Comparison of ENCODE assay signal across 8 cellular contexts in genomic region chr2:223837290-223838061, GRCh38. TPM values are rescaled to one million over a fixed set of nuclear protein-coding genes. Genes with fewer than 3 reads are reported as not detected.
DNase-seq lines count a peak whose midpoint lies in the region; ATAC-seq and TF ChIP-seq lines count a peak whose summit lies in the region.

Gene AP1S3, minus strand, starts transcription at chr2:223837582. Its CDS starts 132 bp downstream, at chr2:223837450.

- H3K4me3 ChIP-seq in astrocyte of the cerebellum (ENCODE audit: low read depth, low read length) = peak within 1 kb of the TSS; percentile 61
- peak within 1 kb of the TSS; percentile 66 for H3K4me3 ChIP-seq in iPS DF 6.9 (ENCODE audit: low read length)
- H3K4me3 ChIP-seq in skeletal muscle satellite cell (ENCODE audit: low read length) = peak within 1 kb of the TSS; percentile 85

- no CpG with 5 or more reads among the region's 82 CpGs for WGBS in iPS DF 6.9 (ENCODE audit: insufficient coverage, insufficient read length)

- H3K4me1 ChIP-seq in iPS DF 6.9 (ENCODE audit: control insufficient read depth, insufficient read depth, low read length) = peaks cover 3% of the 10 kb centered on the region; the same call in 1 of the 2 replicates
- H3K4me1 ChIP-seq in skeletal muscle satellite cell (ENCODE audit: control insufficient read depth, insufficient read depth, low read length) = peaks cover 11% of the 10 kb centered on the region

- TF ChIP-seq CTCF in astrocyte of the cerebellum (IDR thresholded peaks at IDR 0.05; ENCODE audit: low read depth, low read length, missing control alignments) = no peak

- peak within 1 kb of the TSS; percentile 95 for H3K4me2 ChIP-seq in skeletal muscle satellite cell (ENCODE audit: low read length)

- ATAC-seq in GM18499 (IDR thresholded peaks at IDR 0.05; ENCODE audit: insufficient read depth, unreplicated experiment) (peak; percentile 32), HG02763 (IDR thresholded peaks at IDR 0.05; ENCODE audit: unreplicated experiment) (peak; percentile 71)

- H3K36me3 ChIP-seq in iPS DF 6.9 (ENCODE audit: control insufficient read depth, insufficient read depth, low read length) = no peaks in the 10 kb centered on the region
- H3K36me3 ChIP-seq in skeletal muscle satellite cell (ENCODE audit: insufficient read depth, low read length) = no peaks in the 10 kb centered on the region

- H3K27ac ChIP-seq in iPS DF 6.9 (ENCODE audit: low read length) = no peak within 1 kb of the TSS

- in situ Hi-C loops in astrocyte of the cerebellum (cut with HindIII; ENCODE audit: low sequenced_read_pairs) = no loop called here

- H3K9ac ChIP-seq in skeletal muscle satellite cell (ENCODE audit: low read depth, low read length) = peak within 1 kb of the TSS; percentile 67

- H3K9me3 ChIP-seq in iPS DF 6.9 (ENCODE audit: control insufficient read depth, insufficient read depth, low read length) (no peaks in the 10 kb centered on the region), skeletal muscle satellite cell (replicated peaks; ENCODE audit: low read length) (no peaks in the 10 kb centered on the region)

- DNase-seq in NCI-H1417 (lab: John Stamatoyannopoulos, UW) = peak; percentile 59 to 89 (median 88)
- DNase-seq in T-helper 9 cell = peak; percentile 62
- DNase-seq in astrocyte of the cerebellum (ENCODE audit: low read depth) = no peak
- peak; percentile 57 for DNase-seq in iPS DF 6.9 (ENCODE audit: low read depth, low spot score)
- DNase-seq in cerebellar nuclear complex (lab: John Stamatoyannopoulos, UW) = no peak

- H3K27me3 ChIP-seq in iPS DF 6.9 (ENCODE audit: control insufficient read depth, insufficient read depth, low read length) (no peaks in the 10 kb centered on the region), skeletal muscle satellite cell (ENCODE audit: control insufficient read depth, insufficient read depth, low read length) (no peaks in the 10 kb centered on the region)

RNA-seq across cellular contexts. Expression of gene AP1S3, which starts in this region (rescaled TPM):
- total RNA-seq in skeletal muscle satellite cell (2012; rRNA removed) = 5.2 and 7.4 TPM in 2 replicates

Comparison
In these comparisons a context has a peak if more than half of its experiments do, and no peak if none do; other contexts are left out.
1. DNase-seq: peak in NCI-H1417 (3 of 3), T-helper 9 cell (single experiment) and iPS DF 6.9 (single experiment); none in astrocyte of the cerebellum (single experiment) and cerebellar nuclear complex (0 of 2).
2. Peak in every context shown above with its lines, with median percentiles within 50 percentile points of each other: H3K4me3 ChIP-seq.